ENCODE assay signal across 8 cellular contexts in genomic region chr1:222713091-222714012, GRCh38. TPM values are rescaled to one million over a fixed set of nuclear protein-coding genes. Genes with fewer than 3 reads are reported as not detected.
DNase-seq lines count a peak whose midpoint lies in the region; ATAC-seq and TF ChIP-seq lines count a peak whose summit lies in the region.

No MANE protein-coding gene starts in this region.

- H3K27me3 ChIP-seq in thyroid gland, result no peaks in the 10 kb centered on the region

- peak overlapping the region; percentile 100 for H3K4me3 Mint-ChIP-seq in activated naive CD8-positive, alpha-beta T cell treated with anti-CD3 and anti-CD28 coated beads for 36 hours
- H3K4me3 Mint-ChIP-seq in glutamatergic neuron (ENCODE audit: unreplicated experiment), result peak overlapping the region; percentile 99
- peak overlapping the region; percentile 95 for H3K4me3 Mint-ChIP-seq in osteocyte (ENCODE audit: unreplicated experiment)

- peak overlapping the region; percentile 93 to 98 (median 96) for H3K27ac ChIP-seq in thyroid gland

- H3K9me3 ChIP-seq in thyroid gland, result no peaks in the 10 kb centered on the region

- peaks cover 40% of the 10 kb centered on the region for H3K36me3 Mint-ChIP-seq in activated naive CD8-positive, alpha-beta T cell treated with anti-CD3 and anti-CD28 coated beads for 36 hours
- H3K36me3 Mint-ChIP-seq in glutamatergic neuron (ENCODE audit: unreplicated experiment) (no peaks in the 10 kb centered on the region), osteocyte (ENCODE audit: unreplicated experiment) (peaks cover 8% of the 10 kb centered on the region)

- H3K36me3 ChIP-seq in thyroid gland, result peaks cover 5 to 6% of the 10 kb centered on the region in 2 donors

- peaks cover 46% of the 10 kb centered on the region for H3K4me1 Mint-ChIP-seq in activated naive CD8-positive, alpha-beta T cell treated with anti-CD3 and anti-CD28 coated beads for 36 hours
- peaks cover 10% of the 10 kb centered on the region for H3K4me1 Mint-ChIP-seq in glutamatergic neuron (ENCODE audit: low read depth, unreplicated experiment)
- peaks cover 33% of the 10 kb centered on the region for H3K4me1 Mint-ChIP-seq in osteocyte (ENCODE audit: unreplicated experiment)

- peak overlapping the region; percentile 100 for H3K4me3 ChIP-seq in GM12865 (ENCODE audit: low read depth, low read length)
- H3K4me3 ChIP-seq in thyroid gland (replicated peaks in 1 of 3), result peak overlapping the region; percentile 68 to 96 (median 76)

- 0 to 1% methylated on average over 30 to 39 of the region's 39 CpGs for WGBS in thyroid gland, 2 donors

- H3K27me3 Mint-ChIP-seq in activated naive CD8-positive, alpha-beta T cell treated with anti-CD3 and anti-CD28 coated beads for 36 hours, result no peaks in the 10 kb centered on the region
- peaks cover 10% of the 10 kb centered on the region for H3K27me3 Mint-ChIP-seq in glutamatergic neuron (ENCODE audit: unreplicated experiment)
- H3K27me3 Mint-ChIP-seq in osteocyte (ENCODE audit: unreplicated experiment), result no peaks in the 10 kb centered on the region

- H3K4me1 ChIP-seq in thyroid gland, result peaks cover 13 to 17% of the 10 kb centered on the region in 2 donors

- peak in 1 of 2 donors; percentile 64 for TF ChIP-seq POLR2A in thyroid gland (IDR thresholded peaks at IDR 0.05)

- H3K27ac Mint-ChIP-seq in activated naive CD8-positive, alpha-beta T cell treated with anti-CD3 and anti-CD28 coated beads for 36 hours, result peak overlapping the region; percentile 97
- peak overlapping the region; percentile 97 for H3K27ac Mint-ChIP-seq in glutamatergic neuron (ENCODE audit: unreplicated experiment)
- peak overlapping the region; percentile 100 for H3K27ac Mint-ChIP-seq in osteocyte (ENCODE audit: unreplicated experiment)

- TF ChIP-seq CTCF in GM12865 (IDR thresholded peaks at IDR 0.05; ENCODE audit: insufficient read depth, low read depth, low read length, missing control alignments), result peak; percentile 1
- no peak for TF ChIP-seq CTCF in glutamatergic neuron (IDR thresholded peaks at IDR 0.05; ENCODE audit: partially characterized antibody, unreplicated experiment)
- TF ChIP-seq CTCF in osteocyte (IDR thresholded peaks at IDR 0.05), result no peak
- TF ChIP-seq CTCF in thyroid gland (IDR thresholded peaks at IDR 0.05), result no peak

- intact Hi-C loops in thyroid gland (cut with DNase I), result loop anchor here (5.0 kb wide), 1 partner anchor 71 kb away; no protein-coding TSS in a partner anchor

- DNase-seq in GM12865 (ENCODE audit: low read depth), result peak; percentile 97
- DNase-seq in NCI-H1105 (lab: John Stamatoyannopoulos, UW), result peak; percentile 97
- DNase-seq in SKM-1 (lab: John Stamatoyannopoulos, UW; ENCODE audit: unreplicated experiment), result peak; percentile 98
- DNase-seq in activated naive CD8-positive, alpha-beta T cell treated with anti-CD3 and anti-CD28 coated beads for 36 hours, result peak; percentile 91
- DNase-seq in glutamatergic neuron, result peak; percentile 92
- peak; percentile 95 for DNase-seq in osteocyte (ENCODE audit: extremely low spot score, unreplicated experiment)
- DNase-seq in thyroid gland, result peak; percentile 95 to 96

- ATAC-seq in HG02642 (IDR thresholded peaks at IDR 0.05; ENCODE audit: poor library complexity, unreplicated experiment), result peak; percentile 72

- no peaks in the 10 kb centered on the region for H3K9me3 Mint-ChIP-seq in activated naive CD8-positive, alpha-beta T cell treated with anti-CD3 and anti-CD28 coated beads for 36 hours
- H3K9me3 Mint-ChIP-seq in glutamatergic neuron (ENCODE audit: unreplicated experiment), result peaks cover 9% of the 10 kb centered on the region
- no peaks in the 10 kb centered on the region for H3K9me3 Mint-ChIP-seq in osteocyte (ENCODE audit: unreplicated experiment)

RNA-seq across cellular contexts. Expression of gene BROX, which starts 1.0 kb away (rescaled TPM):
- total RNA-seq in activated naive CD8-positive, alpha-beta T cell treated with anti-CD3 and anti-CD28 coated beads for 36 hours, result 10 to 100 TPM; 36.7 to 37.6 TPM
- 19.0 TPM for total RNA-seq in glutamatergic neuron (ENCODE audit: unreplicated experiment)
- 41.4 and 45.1 TPM in 2 replicates for total RNA-seq in osteocyte
- 10 to 100 TPM; 48.8 to 95.3 (median 80.4) TPM for total RNA-seq in thyroid gland

RNA-seq across cellular contexts. Expression of gene AIDA, which starts 1.1 kb away (rescaled TPM):
- 10 to 100 TPM; 69.6 to 73.6 TPM for total RNA-seq in activated naive CD8-positive, alpha-beta T cell treated with anti-CD3 and anti-CD28 coated beads for 36 hours
- total RNA-seq in glutamatergic neuron (ENCODE audit: unreplicated experiment) (73.3 TPM), osteocyte (64.5 and 65.2 TPM in 2 replicates), thyroid gland (10 to 100 TPM; 48.2 to 61.9 (median 52.7) TPM)

RNA-seq across cellular contexts. Expression of gene FAM177B, which starts 23.6 kb away (rescaled TPM):
- not detected for total RNA-seq in activated naive CD8-positive, alpha-beta T cell treated with anti-CD3 and anti-CD28 coated beads for 36 hours
- not detected for total RNA-seq in glutamatergic neuron (ENCODE audit: unreplicated experiment)
- not detected in 2 replicates for total RNA-seq in osteocyte
- under 1 TPM in 1 of 4 donors, not detected in 3; 0.33 TPM for total RNA-seq in thyroid gland

Comparison
In these comparisons a context has a peak if more than half of its experiments do, and no peak if none do; other contexts are left out.
1. Peak in every context shown above with its lines: DNase-seq, ATAC-seq, H3K4me3 ChIP-seq and H3K27ac ChIP-seq.